Comparison of ENCODE assay signal across 8 cellular contexts in the genomic region with DNA sequence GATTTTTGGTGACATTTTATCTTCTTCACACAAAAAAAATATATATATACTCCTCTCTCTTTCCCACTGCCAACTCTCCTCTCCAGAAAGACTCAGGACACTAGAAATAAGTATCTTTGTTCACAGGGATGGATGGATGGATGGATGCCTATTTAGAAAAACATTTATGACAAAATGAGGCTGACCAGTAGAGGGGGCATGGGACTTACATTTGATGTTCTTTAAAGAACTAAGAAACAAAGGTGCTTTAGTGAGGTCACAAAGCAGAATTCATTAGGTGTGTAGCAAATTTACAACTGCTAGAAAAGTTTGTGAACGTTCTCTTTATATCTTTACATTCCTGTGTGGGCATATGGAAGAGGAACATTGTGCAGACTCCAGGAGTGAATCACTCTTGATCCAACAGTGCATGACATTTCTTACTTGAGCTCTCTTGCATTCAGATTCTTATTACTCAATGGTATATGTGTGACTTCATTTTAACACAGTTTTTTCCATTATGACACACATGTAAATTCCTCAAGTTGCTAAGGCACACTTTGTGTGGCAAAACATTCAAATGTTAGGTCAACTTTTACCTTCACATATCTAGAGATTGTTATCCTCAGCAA. TPM values are rescaled to one million over a fixed set of nuclear protein-coding genes. Genes with fewer than 3 reads are reported as not detected.
A peak's percentile ranks its signal among the peaks of the same experiment; 100 is the strongest.
DNase-seq lines count a peak whose midpoint lies in the region; ATAC-seq and TF ChIP-seq lines count a peak whose summit lies in the region.

No MANE protein-coding gene starts in this region.

- H3K4me3 ChIP-seq in Karpas-422 (ENCODE audit: low read length), result no peak overlapping the region
- no peak overlapping the region for H3K4me3 ChIP-seq in cardiac fibroblast (replicated peaks in 1 of 2; ENCODE audit: low read depth in 2 of 2, low read length in 2 of 2)
- H3K4me3 ChIP-seq in liver (ENCODE audit: low read depth in 1 of 3, low read length in 3 of 3), result no peak overlapping the region

- H3K4me2 ChIP-seq in Karpas-422 (ENCODE audit: low read depth, low read length, poor library complexity, severe bottlenecking), result no peak overlapping the region

- TF ChIP-seq CTCF in cardiac fibroblast (IDR thresholded peaks at IDR 0.05; ENCODE audit: low read depth, low read length), result peak; percentile 54
- peak; percentile 61 for TF ChIP-seq CTCF in liver (IDR thresholded peaks at IDR 0.05; ENCODE audit: low read depth, low read length, missing input control)

- no peaks in the 10 kb centered on the region for H4K20me1 ChIP-seq in Karpas-422 (ENCODE audit: insufficient read depth, low read depth, low read length)

- no peak overlapping the region for H2AFZ ChIP-seq in Karpas-422 (ENCODE audit: low read length)

- H3K36me3 ChIP-seq in Karpas-422 (ENCODE audit: insufficient read depth, low read length) (no peaks in the 10 kb centered on the region), liver (ENCODE audit: control insufficient read depth in 4 of 4, insufficient read depth in 3 of 4, low read depth in 1 of 4, low read length in 3 of 4) (no peaks in the 10 kb centered on the region)

- no peak overlapping the region for H3K9ac ChIP-seq in Karpas-422 (ENCODE audit: low read length)
- no peak overlapping the region for H3K9ac ChIP-seq in liver (ENCODE audit: low read depth in 1 of 2, low read length in 2 of 2)

- no peaks in the 10 kb centered on the region for H3K79me2 ChIP-seq in Karpas-422 (ENCODE audit: low read length)

- H3K27me3 ChIP-seq in Karpas-422 (ENCODE audit: low read length) (no peaks in the 10 kb centered on the region; the same call in 1 of the 2 replicates), liver (ENCODE audit: control insufficient read depth in 4 of 4, insufficient read depth in 4 of 4, low read length in 3 of 4) (no peaks in the 10 kb centered on the region)

- WGBS in liver, result 13% methylated on average over 1 of the region's 1 CpG

- H3K4me1 ChIP-seq in Karpas-422 (ENCODE audit: low read length) (peaks cover 11% of the 10 kb centered on the region), liver (ENCODE audit: control insufficient read depth in 4 of 4, insufficient read depth in 4 of 4, low read length in 3 of 4) (peaks cover 0 to 8% (median under 1%) of the 10 kb centered on the region in 4 donors)

- no peaks in the 10 kb centered on the region for H3K9me2 ChIP-seq in Karpas-422 (replicated peaks; ENCODE audit: insufficient read depth, low read length)

- H3K27ac ChIP-seq in Karpas-422 (ENCODE audit: low read length), result no peak overlapping the region
- H3K27ac ChIP-seq in liver (ENCODE audit: low read depth in 1 of 2, low read length in 2 of 2), result no peak overlapping the region

- H3K9me3 ChIP-seq in Karpas-422 (ENCODE audit: low read length) (no peaks in the 10 kb centered on the region), liver (ENCODE audit: control insufficient read depth in 4 of 4, low read length in 3 of 4) (no peaks in the 10 kb centered on the region)

- DNase-seq in activated T-cell treated with anti-CD3 and anti-CD28 coated beads for 1 hour (ENCODE audit: low read depth) (peak; percentile 32), Karpas-422 (peak; percentile 99), SHP77 treated with DMSO at 0.1 percent for 48 hours (lab: John Stamatoyannopoulos, UW) (peak; percentile 55), cardiac fibroblast (ENCODE audit: low read depth in 2 of 2) (peak; percentile 68 to 75)
- DNase-seq in activated T-cell treated with anti-CD3 and anti-CD28 coated beads, Interleukin-2, amount 50 U/mL, for 1 hour, result no peak

- ATAC-seq in GM21529 (IDR thresholded peaks at IDR 0.05; ENCODE audit: unreplicated experiment) (no peak), GM18517 (IDR thresholded peaks at IDR 0.05; ENCODE audit: unreplicated experiment) (no peak)

- TF ChIP-seq RAD21 in liver (IDR thresholded peaks at IDR 0.05), result peak; percentile 85 to 86

TF ChIP-seq in liver, 16 proteins besides CTCF, POLR2A, EP300 and RAD21:
- TF ChIP-seq YY1 (IDR thresholded peaks at IDR 0.05) (no peak), FOXA1 (IDR thresholded peaks at IDR 0.05) (no peak), JUND (IDR thresholded peaks at IDR 0.05) (no peak), HNF4A (conservative IDR thresholded peaks at IDR 0.05) (no peak), HNF4G (IDR thresholded peaks at IDR 0.05) (no peak), GABPA (IDR thresholded peaks at IDR 0.05 in 1 of 2, conservative IDR thresholded peaks at IDR 0.05 in 1 of 2) (no peak), ZBTB33 (IDR thresholded peaks at IDR 0.05) (no peak), EGR1 (IDR thresholded peaks at IDR 0.05; ENCODE audit: low read depth in 2 of 2) (no peak), TAF1 (conservative IDR thresholded peaks at IDR 0.05) (no peak), FOXA2 (IDR thresholded peaks at IDR 0.05) (no peak), RXRA (IDR thresholded peaks at IDR 0.05) (no peak)
- TF ChIP-seq, protein P1, sequence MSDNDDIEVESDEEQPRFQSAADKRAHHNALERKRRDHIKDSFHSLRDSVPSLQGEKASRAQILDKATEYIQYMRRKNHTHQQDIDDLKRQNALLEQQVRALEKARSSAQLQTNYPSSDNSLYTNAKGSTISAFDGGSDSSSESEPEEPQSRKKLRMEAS (IDR thresholded peaks at IDR 0.05), result no peak
- TF ChIP-seq, protein P2, sequence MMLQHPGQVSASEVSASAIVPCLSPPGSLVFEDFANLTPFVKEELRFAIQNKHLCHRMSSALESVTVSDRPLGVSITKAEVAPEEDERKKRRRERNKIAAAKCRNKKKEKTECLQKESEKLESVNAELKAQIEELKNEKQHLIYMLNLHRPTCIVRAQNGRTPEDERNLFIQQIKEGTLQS (IDR thresholded peaks at IDR 0.05), result no peak
- TF ChIP-seq, protein P3, sequence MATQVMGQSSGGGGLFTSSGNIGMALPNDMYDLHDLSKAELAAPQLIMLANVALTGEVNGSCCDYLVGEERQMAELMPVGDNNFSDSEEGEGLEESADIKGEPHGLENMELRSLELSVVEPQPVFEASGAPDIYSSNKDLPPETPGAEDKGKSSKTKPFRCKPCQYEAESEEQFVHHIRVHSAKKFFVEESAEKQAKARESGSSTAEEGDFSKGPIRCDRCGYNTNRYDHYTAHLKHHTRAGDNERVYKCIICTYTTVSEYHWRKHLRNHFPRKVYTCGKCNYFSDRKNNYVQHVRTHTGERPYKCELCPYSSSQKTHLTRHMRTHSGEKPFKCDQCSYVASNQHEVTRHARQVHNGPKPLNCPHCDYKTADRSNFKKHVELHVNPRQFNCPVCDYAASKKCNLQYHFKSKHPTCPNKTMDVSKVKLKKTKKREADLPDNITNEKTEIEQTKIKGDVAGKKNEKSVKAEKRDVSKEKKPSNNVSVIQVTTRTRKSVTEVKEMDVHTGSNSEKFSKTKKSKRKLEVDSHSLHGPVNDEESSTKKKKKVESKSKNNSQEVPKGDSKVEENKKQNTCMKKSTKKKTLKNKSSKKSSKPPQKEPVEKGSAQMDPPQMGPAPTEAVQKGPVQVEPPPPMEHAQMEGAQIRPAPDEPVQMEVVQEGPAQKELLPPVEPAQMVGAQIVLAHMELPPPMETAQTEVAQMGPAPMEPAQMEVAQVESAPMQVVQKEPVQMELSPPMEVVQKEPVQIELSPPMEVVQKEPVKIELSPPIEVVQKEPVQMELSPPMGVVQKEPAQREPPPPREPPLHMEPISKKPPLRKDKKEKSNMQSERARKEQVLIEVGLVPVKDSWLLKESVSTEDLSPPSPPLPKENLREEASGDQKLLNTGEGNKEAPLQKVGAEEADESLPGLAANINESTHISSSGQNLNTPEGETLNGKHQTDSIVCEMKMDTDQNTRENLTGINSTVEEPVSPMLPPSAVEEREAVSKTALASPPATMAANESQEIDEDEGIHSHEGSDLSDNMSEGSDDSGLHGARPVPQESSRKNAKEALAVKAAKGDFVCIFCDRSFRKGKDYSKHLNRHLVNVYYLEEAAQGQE (IDR thresholded peaks at IDR 0.05), result no peak

RNA-seq across cellular contexts. Expression of gene SIK2, which starts 15.8 kb away (rescaled TPM):
- 56.3 and 64.8 TPM in 2 replicates for total RNA-seq in Karpas-422 (2014; rRNA removed; shearing (Covaris generic); ENCODE audit: low replicate concordance)
- 10 to 100 TPM; 10.4 to 15.0 TPM for total RNA-seq in liver
- polyA plus RNA-seq in liver, result 1 to 10 TPM; 6.5 to 8.2 TPM

RNA-seq across cellular contexts. Expression of gene LAYN, which starts 45.9 kb away (rescaled TPM):
- total RNA-seq in Karpas-422 (2014; rRNA removed; shearing (Covaris generic); ENCODE audit: low replicate concordance), result not detected in 2 replicates
- total RNA-seq in liver, result under 1 TPM; 0.92 to 0.98 TPM
- under 1 TPM; 0.43 to 0.85 TPM for polyA plus RNA-seq in liver
